In genomic region chr22:30277547-30278344, GRCh38 we compare ENCODE assay signal across 8 cellular contexts. TPM values are rescaled to one million over a fixed set of nuclear protein-coding genes. Genes with fewer than 3 reads are reported as not detected.
DNase-seq lines count a peak whose midpoint lies in the region; ATAC-seq and TF ChIP-seq lines count a peak whose summit lies in the region.

No MANE protein-coding gene starts in this region.

- peak overlapping the region; percentile 64 for H3K27ac ChIP-seq in angular gyrus (ENCODE audit: low read depth, low read length)

- no peak for ATAC-seq in GM18498 (IDR thresholded peaks at IDR 0.05; ENCODE audit: unreplicated experiment)

- H3K4me1 Mint-ChIP-seq in type B pancreatic cell (ENCODE audit: unreplicated experiment), result peaks cover 8% of the 10 kb centered on the region
- H3K4me1 Mint-ChIP-seq in activated T-cell treated with anti-CD3 and anti-CD28 coated beads, Interleukin-2, amount 50 U/mL, for 24 hours (ENCODE audit: low read depth), result peaks cover 38% of the 10 kb centered on the region

- DNase-seq in NCI-H2227 (lab: John Stamatoyannopoulos, UW; ENCODE audit: unreplicated experiment), result peak; percentile 26
- DNase-seq in NCI-H2227 treated with DMSO at 0.1 percent for 48 hours (lab: John Stamatoyannopoulos, UW), result no peak
- DNase-seq in iris pigment epithelial cell (ENCODE audit: low read depth), result peak; percentile 70
- DNase-seq in type B pancreatic cell (ENCODE audit: extremely low spot score, unreplicated experiment), result no peak
- DNase-seq in activated T-cell treated with anti-CD3 and anti-CD28 coated beads, Interleukin-2, amount 50 U/mL, for 24 hours, result no peak
- DNase-seq in epidermal melanocyte (ENCODE audit: insufficient read length, low spot score), result no peak

- no peaks in the 10 kb centered on the region for H3K36me3 Mint-ChIP-seq in type B pancreatic cell
- no peaks in the 10 kb centered on the region for H3K36me3 Mint-ChIP-seq in activated T-cell treated with anti-CD3 and anti-CD28 coated beads, Interleukin-2, amount 50 U/mL, for 24 hours (ENCODE audit: low read depth)

- no peaks in the 10 kb centered on the region for H3K9me3 Mint-ChIP-seq in type B pancreatic cell
- no peaks in the 10 kb centered on the region for H3K9me3 Mint-ChIP-seq in activated T-cell treated with anti-CD3 and anti-CD28 coated beads, Interleukin-2, amount 50 U/mL, for 24 hours

- H3K27ac Mint-ChIP-seq in type B pancreatic cell, result peak overlapping the region; percentile 67
- no peak overlapping the region for H3K27ac Mint-ChIP-seq in activated T-cell treated with anti-CD3 and anti-CD28 coated beads, Interleukin-2, amount 50 U/mL, for 24 hours

- TF ChIP-seq CTCF in type B pancreatic cell (conservative IDR thresholded peaks at IDR 0.05), result no peak

- no peak overlapping the region for H3K4me3 Mint-ChIP-seq in type B pancreatic cell
- no peak overlapping the region for H3K4me3 Mint-ChIP-seq in activated T-cell treated with anti-CD3 and anti-CD28 coated beads, Interleukin-2, amount 50 U/mL, for 24 hours

- H3K27me3 Mint-ChIP-seq in type B pancreatic cell, result peaks cover 1% of the 10 kb centered on the region
- H3K27me3 Mint-ChIP-seq in activated T-cell treated with anti-CD3 and anti-CD28 coated beads, Interleukin-2, amount 50 U/mL, for 24 hours, result no peaks in the 10 kb centered on the region

RNA-seq across cellular contexts. Expression of gene OSM, which starts 11.1 kb away (rescaled TPM):
- total RNA-seq in type B pancreatic cell (ENCODE audit: low replicate concordance), result not detected in 2 replicates

RNA-seq across cellular contexts. Expression of gene CASTOR1, which starts 11.6 kb away (rescaled TPM):
- total RNA-seq in type B pancreatic cell (ENCODE audit: low replicate concordance), result 11.4 TPM in 2 replicates

RNA-seq across cellular contexts. Expression of gene LIF, which starts 31.2 kb away (rescaled TPM):
- 3.8 and 9.8 TPM in 2 replicates for total RNA-seq in type B pancreatic cell (ENCODE audit: low replicate concordance)

RNA-seq across cellular contexts. Expression of gene TBC1D10A, which starts 49.0 kb away (rescaled TPM):
- total RNA-seq in type B pancreatic cell (ENCODE audit: low replicate concordance), result 15.3 and 21.5 TPM in 2 replicates

Comparison
In these comparisons a context has a peak if more than half of its experiments do, and no peak if none do; other contexts are left out.
1. DNase-seq: peak in NCI-H2227 (single experiment) and iris pigment epithelial cell (single experiment); none in NCI-H2227 treated with DMSO at 0.1 percent for 48 hours (single experiment), type B pancreatic cell (single experiment), activated T-cell treated with anti-CD3 and anti-CD28 coated beads, Interleukin-2, amount 50 U/mL, for 24 hours (single experiment) and epidermal melanocyte (single experiment).